In genomic region chr3:53232641-53233377, GRCh38 we compare ENCODE assay signal across 19 cellular contexts. TPM values are rescaled to one million over a fixed set of nuclear protein-coding genes. Genes with fewer than 3 reads are reported as not detected.
DNase-seq lines count a peak whose midpoint lies in the region; TF ChIP-seq lines count a peak whose summit lies in the region.
"Had no signal": no experiment of that assay in that cellular context is flagged by ENCODE, and none has a peak within 500 bp of the region (broad histone marks: within the 10 kb centered on the region; RNA-seq: fewer than 3 reads in every experiment).

No MANE protein-coding gene starts in this region.

- H3K27me3 Mint-ChIP-seq in CD14-positive monocyte (ENCODE audit: low read depth in 3 of 3) = no peaks in the 10 kb centered on the region
- H3K27me3 Mint-ChIP-seq in H9 (ENCODE audit: low read depth) = no peaks in the 10 kb centered on the region
- H3K27me3 Mint-ChIP-seq: activated CD4-positive, alpha-beta T cell treated with anti-CD3 and anti-CD28 coated beads, Interleukin-2, amount 10 ng/mL, durations not matched to agents 7 days and 5 days; memory B cell had no signal

- no peaks in the 10 kb centered on the region for H3K23me2 ChIP-seq in H9 (ENCODE audit: insufficient read length, low read depth, low read length, poor library complexity, severe bottlenecking)

- DNase-seq in CD14-positive monocyte (ENCODE audit: low spot score) = no peak
- no peak for DNase-seq in H9
- no peak for DNase-seq in osteoblast (ENCODE audit: insufficient read length, low spot score, missing footprints)
- DNase-seq in MM.1S = no peak
- DNase-seq in NCI-H187 (lab: John Stamatoyannopoulos, UW) = no peak
- DNase-seq in HuH-7 (ENCODE audit: low spot score) = no peak
- DNase-seq in KBM-7 = no peak
- DNase-seq: activated CD4-positive, alpha-beta T cell treated with anti-CD3 and anti-CD28 coated beads, Interleukin-2, amount 10 ng/mL, durations not matched to agents 7 days and 5 days; DMS79; MG63; NCI-H2029 treated with DMSO at 0.1 percent for 48 hours; NCI-H69; nucleus accumbens had no signal

- H3K36me3 ChIP-seq in osteoblast (ENCODE audit: insufficient read depth, low read length) (peaks cover 94% of the 10 kb centered on the region), MM.1S (replicated peaks; ENCODE audit: insufficient read depth, low read length) (peaks cover 8% of the 10 kb centered on the region)

- in situ Hi-C loops in KBM-7 (cut with MboI; ENCODE audit: low pct_unique_long_range_greater_than_20kb, low sequenced_read_pairs) = no loop called here

- H3K27me3 ChIP-seq in H9 (ENCODE audit: insufficient read depth, low read length) (no peaks in the 10 kb centered on the region), osteoblast (ENCODE audit: insufficient read depth, low read length) (no peaks in the 10 kb centered on the region), MM.1S (replicated peaks; ENCODE audit: insufficient read depth, low read length) (no peaks in the 10 kb centered on the region)
- H3K27me3 ChIP-seq: BLaER1, MG63, suprapubic skin had no signal

- no peak overlapping the region for H2BK12ac ChIP-seq in H9 (ENCODE audit: insufficient read length, low read depth, low read length)

- no peak overlapping the region for H4K5ac ChIP-seq in H9 (ENCODE audit: insufficient read length, low read depth, low read length)

- H3K9me2 ChIP-seq in MM.1S (replicated peaks; ENCODE audit: insufficient read depth, low read length) = no peaks in the 10 kb centered on the region

- peaks cover 2% of the 10 kb centered on the region for H4K20me1 ChIP-seq in H9 (ENCODE audit: control insufficient read depth, insufficient read depth, insufficient read length)
- peaks cover 10% of the 10 kb centered on the region for H4K20me1 ChIP-seq in osteoblast (ENCODE audit: insufficient read depth, low read length)
- no peaks in the 10 kb centered on the region for H4K20me1 ChIP-seq in MM.1S (ENCODE audit: insufficient read depth, low read length)

- H3K4me1 Mint-ChIP-seq in CD14-positive monocyte = peaks cover 37% of the 10 kb centered on the region
- H3K4me1 Mint-ChIP-seq in H9 = peaks cover 4 to 7% of the 10 kb centered on the region in 2 experiments; a peak in 3 of 4 replicates
- H3K4me1 Mint-ChIP-seq: memory B cell had no signal

- no peak overlapping the region for H2BK15ac ChIP-seq in H9 (ENCODE audit: low read depth, low read length)

- H3F3A ChIP-seq in MM.1S (ENCODE audit: insufficient read depth, low read length) = peaks cover 11% of the 10 kb centered on the region

- H3K9ac ChIP-seq in H9 (ENCODE audit: extremely low read depth, insufficient read length, low read length) (no peak overlapping the region), MM.1S (ENCODE audit: low read length) (no peak overlapping the region)
- H3K9ac ChIP-seq: BLaER1 had no signal

- H3K9me3 Mint-ChIP-seq in CD14-positive monocyte (peaks cover 0 to 2% (median 0%) of the 10 kb centered on the region in 7 donors), H9 (no peaks in the 10 kb centered on the region)
- H3K9me3 Mint-ChIP-seq: activated CD4-positive, alpha-beta T cell treated with anti-CD3 and anti-CD28 coated beads, Interleukin-2, amount 10 ng/mL, durations not matched to agents 7 days and 5 days; memory B cell; T-helper 1 cell treated with Interleukin-12 subunit alpha and Interleukin-12 subunit beta and Interleukin-4 antibody, amounts not matched to agents 30 μg/mL and 1 μg/mL, for 36 hours had no signal

- H3K27ac ChIP-seq in H9 (ENCODE audit: insufficient read length, low read depth, low read length) (no peak overlapping the region), cingulate gyrus (ENCODE audit: low read depth, low read length) (peak overlapping the region; percentile 22), osteoblast (ENCODE audit: low read depth, low read length) (peak overlapping the region; percentile 31), MM.1S (ENCODE audit: low read length) (no peak overlapping the region)
- H3K27ac ChIP-seq: BLaER1, suprapubic skin had no signal

- no peak overlapping the region for H3K23ac ChIP-seq in H9 (ENCODE audit: insufficient read length, low read depth, low read length)

- H3K9me3 ChIP-seq in H9 (ENCODE audit: control insufficient read depth, low read depth, low read length) (no peaks in the 10 kb centered on the region), osteoblast (ENCODE audit: low read depth, low read length) (no peaks in the 10 kb centered on the region), MM.1S (replicated peaks; ENCODE audit: insufficient read depth, low read length) (no peaks in the 10 kb centered on the region)
- H3K9me3 ChIP-seq: BLaER1, MG63, suprapubic skin had no signal

- no peak overlapping the region for H4K91ac ChIP-seq in H9 (ENCODE audit: insufficient read length, low read depth, low read length)

- no peaks in the 10 kb centered on the region for H3K79me2 ChIP-seq in H9 (ENCODE audit: insufficient read depth, low read length)
- H3K79me2 ChIP-seq in osteoblast (ENCODE audit: insufficient read depth, low read length) = peaks cover 49% of the 10 kb centered on the region
- H3K79me2 ChIP-seq in MM.1S (ENCODE audit: low read length) = peaks cover 43% of the 10 kb centered on the region

- no peaks in the 10 kb centered on the region for H3K79me1 ChIP-seq in H9 (ENCODE audit: insufficient read depth, low read depth, low read length, poor library complexity, severe bottlenecking)

- no peak overlapping the region for H2BK20ac ChIP-seq in H9 (ENCODE audit: low read depth, low read length, poor library complexity, severe bottlenecking)

- no peak overlapping the region for H2BK120ac ChIP-seq in H9 (ENCODE audit: low read depth, low read length, poor library complexity, severe bottlenecking)

- no peak overlapping the region for H2AK5ac ChIP-seq in H9 (ENCODE audit: insufficient read length, low read length)

- H3K4me3 ChIP-seq in osteoblast (ENCODE audit: insufficient read depth, low read length) (no peak overlapping the region), MM.1S (ENCODE audit: low read length) (no peak overlapping the region)
- H3K4me3 ChIP-seq: BLaER1, MG63, smooth muscle cell, suprapubic skin had no signal

- H3K56ac ChIP-seq in H9 (ENCODE audit: insufficient read length, low read depth, low read length) = no peak overlapping the region

- H3K4me3 Mint-ChIP-seq in CD14-positive monocyte (no peak overlapping the region), H9 (no peak overlapping the region)
- H3K4me3 Mint-ChIP-seq: activated CD4-positive, alpha-beta T cell treated with anti-CD3 and anti-CD28 coated beads, Interleukin-2, amount 10 ng/mL, durations not matched to agents 7 days and 5 days; memory B cell; T-helper 1 cell treated with Interleukin-12 subunit alpha and Interleukin-12 subunit beta and Interleukin-4 antibody, amounts not matched to agents 30 μg/mL and 1 μg/mL, for 36 hours had no signal

- H3K4me1 ChIP-seq in H9 (ENCODE audit: insufficient read depth, low read length) (no peaks in the 10 kb centered on the region), osteoblast (ENCODE audit: insufficient read depth, low read length) (peaks cover 23% of the 10 kb centered on the region), MM.1S (ENCODE audit: low read length) (peaks cover 10% of the 10 kb centered on the region; the same call in 1 of the 2 replicates)
- H3K4me1 ChIP-seq: BLaER1 had no signal

- no peak overlapping the region for H4K8ac ChIP-seq in H9 (replicated peaks; ENCODE audit: insufficient read length, low read depth, low read length)

- no CpG with 5 or more reads among the region's 18 CpGs for WGBS in H9 (ENCODE audit: extremely low coverage, insufficient read length, low lambda C conversion rate)

- intact Hi-C loops in CD14-positive monocyte (cut with micrococcal nuclease) = no loop called here

- no peak overlapping the region for H2BK5ac ChIP-seq in H9 (ENCODE audit: insufficient read length, low read length)

- H3K14ac ChIP-seq in H9 (ENCODE audit: insufficient read depth, low read length) = no peak overlapping the region

- H3K36me3 Mint-ChIP-seq in CD14-positive monocyte (peaks cover 74 to 99% of the 10 kb centered on the region in 2 donors), H9 (ENCODE audit: insufficient read depth in 1 of 3, low read depth in 3 of 3) (peaks cover 74 to 95% (median 87%) of the 10 kb centered on the region in 3 experiments)

- H3K4me2 ChIP-seq in H9 (ENCODE audit: insufficient read depth, insufficient read length, low read length) = no peak overlapping the region
- H3K4me2 ChIP-seq in osteoblast (ENCODE audit: insufficient read depth, low read length) = no peak overlapping the region
- H3K4me2 ChIP-seq in MM.1S (ENCODE audit: low read depth, low read length) = no peak overlapping the region
- H3K4me2 ChIP-seq: BLaER1, smooth muscle cell had no signal

- TF ChIP-seq CTCF in CD14-positive monocyte (IDR thresholded peaks at IDR 0.05) (no peak), H9 (conservative IDR thresholded peaks at IDR 0.05) (no peak), osteoblast (IDR thresholded peaks at IDR 0.05; ENCODE audit: extremely low read depth, low read depth, low read length) (no peak), MM.1S (IDR thresholded peaks at IDR 0.05; ENCODE audit: low read length) (no peak)

- no peak overlapping the region for H3K18ac ChIP-seq in H9 (ENCODE audit: insufficient read length, low read depth, low read length)

- H3K4ac ChIP-seq in H9 (ENCODE audit: low read depth, low read length) = no peak overlapping the region

- no peak overlapping the region for H3T11ph ChIP-seq in H9 (ENCODE audit: low read length)

- H2AFZ ChIP-seq in H9 (ENCODE audit: low read length) = no peak overlapping the region
- no peak overlapping the region for H2AFZ ChIP-seq in osteoblast (ENCODE audit: low read length)
- no peak overlapping the region for H2AFZ ChIP-seq in MM.1S (ENCODE audit: low read length)

- H3K27ac Mint-ChIP-seq in CD14-positive monocyte (peak overlapping the region in 6 of 7 donors; percentile 2 to 79 (median 76)), H9 (peak overlapping the region in 2 of 3 experiments; percentile 44 to 87; a peak in 3 of 7 replicates)
- H3K27ac Mint-ChIP-seq: activated CD4-positive, alpha-beta T cell treated with anti-CD3 and anti-CD28 coated beads, Interleukin-2, amount 10 ng/mL, durations not matched to agents 7 days and 5 days; memory B cell; T-helper 1 cell treated with Interleukin-12 subunit alpha and Interleukin-12 subunit beta and Interleukin-4 antibody, amounts not matched to agents 30 μg/mL and 1 μg/mL, for 36 hours had no signal

RNA-seq across cellular contexts. Expression of gene TKT, which starts 23.0 kb away (rescaled TPM):
- 100 to 1,000 TPM; 562 to 582 TPM for polyA plus RNA-seq in CD14-positive monocyte
- 650 and 676 TPM in 2 replicates for total RNA-seq in H9 (2021)
- total RNA-seq in osteoblast = 413 and 453 TPM in 2 replicates

Comparison
In these comparisons a context has a peak if more than half of its experiments do, and no peak if none do; other contexts are left out.
1. H3K27ac ChIP-seq: peak in cingulate gyrus (single experiment) and osteoblast (single experiment); none in H9 (single experiment) and MM.1S (single experiment).